12 cellular contexts compared by ENCODE assay signal in genomic region chr5:14256026-14256690, GRCh38.
"Had no signal": no experiment of that assay in that cellular context is flagged by ENCODE, and none has a peak within 500 bp of the region (broad histone marks: within the 10 kb centered on the region; RNA-seq: fewer than 3 reads in every experiment).

No MANE protein-coding gene starts in this region.

- H3K9ac ChIP-seq: parathyroid adenoma had no signal

- ATAC-seq: activated CD8-positive, alpha-beta T cell treated with anti-CD3 and anti-CD28 coated beads for 36 hours; activated naive CD8-positive, alpha-beta T cell treated with anti-CD3 and anti-CD28 coated beads, Interleukin-2, amount 50 U/mL, for 24 hours; stimulated activated naive CD8-positive, alpha-beta T cell treated with anti-CD3 and anti-CD28 coated beads, Interleukin-15, amount 100 ng/mL, for 72 hours had no signal

- H3K36me3 ChIP-seq: thoracic aorta had no signal

- H3K4me3 ChIP-seq: coronary artery, thoracic aorta had no signal

- H3K9me3 ChIP-seq: thoracic aorta had no signal

- H3K27me3 Mint-ChIP-seq: stimulated activated naive CD8-positive, alpha-beta T cell treated with anti-CD3 and anti-CD28 coated beads, Interleukin-15, amount 100 ng/mL, for 72 hours had no signal

- H2AFZ ChIP-seq: parathyroid adenoma had no signal

- H3K27ac Mint-ChIP-seq: activated CD8-positive, alpha-beta T cell treated with anti-CD3 and anti-CD28 coated beads for 36 hours; activated naive CD8-positive, alpha-beta T cell treated with anti-CD3 and anti-CD28 coated beads, Interleukin-2, amount 50 U/mL, for 24 hours had no signal

- H3K4me3 Mint-ChIP-seq: activated CD8-positive, alpha-beta T cell treated with anti-CD3 and anti-CD28 coated beads for 36 hours; activated naive CD8-positive, alpha-beta T cell treated with anti-CD3 and anti-CD28 coated beads, Interleukin-2, amount 50 U/mL, for 24 hours; stimulated activated naive CD8-positive, alpha-beta T cell treated with anti-CD3 and anti-CD28 coated beads, Interleukin-15, amount 100 ng/mL, for 72 hours had no signal

- H3K27ac ChIP-seq: coronary artery, parathyroid adenoma had no signal

- DNase-seq: activated CD8-positive, alpha-beta memory T cell treated with anti-CD3 and anti-CD28 coated beads, Interleukin-2, amount 50 U/mL, for 48 hours; activated CD8-positive, alpha-beta T cell treated with anti-CD3 and anti-CD28 coated beads for 36 hours; activated naive CD4-positive, alpha-beta T cell; activated naive CD8-positive, alpha-beta T cell treated with anti-CD3 and anti-CD28 coated beads, Interleukin-2, amount 50 U/mL, for 24 hours; effector CD8-positive, alpha-beta T cell; retina; stimulated activated CD4-positive, alpha-beta T cell treated with anti-CD3 and anti-CD28 coated beads, Interleukin-15, amount 100 ng/mL, for 24 hours; stimulated activated CD4-positive, alpha-beta T cell treated with anti-CD3 and anti-CD28 coated beads, Interleukin-4, amount 100 ng/mL, for 4 hours; stimulated activated naive CD8-positive, alpha-beta T cell treated with anti-CD3 and anti-CD28 coated beads, Interleukin-15, amount 100 ng/mL, for 72 hours had no signal
